18 cellular contexts compared by ENCODE assay signal in genomic region chr3:11053926-11054503, GRCh38.
"Had no signal": no experiment of that assay in that cellular context is flagged by ENCODE, and none has a peak within 500 bp of the region (broad histone marks: within the 10 kb centered on the region; RNA-seq: fewer than 3 reads in every experiment).

No MANE protein-coding gene starts in this region.

- H3K4me1 ChIP-seq: esophagus squamous epithelium, heart left ventricle, spleen had no signal

- H3K4me1 Mint-ChIP-seq: naive thymus-derived CD4-positive, alpha-beta T cell; stimulated activated naive CD8-positive, alpha-beta T cell treated with anti-CD3 and anti-CD28 coated beads, Interleukin-15, amount 100 ng/mL, for 72 hours had no signal

- H3K9me3 ChIP-seq: esophagus squamous epithelium, heart left ventricle, neutrophil, spleen had no signal

- DNase-seq: cortex of kidney; dorsolateral prefrontal cortex; effector CD8-positive, alpha-beta T cell; esophagus squamous epithelium; heart left ventricle; hippocampal formation; kidney glomerular epithelial cell; naive thymus-derived CD4-positive, alpha-beta T cell; posterior cingulate gyrus; spleen; stimulated activated CD4-positive, alpha-beta T cell treated with anti-CD3 and anti-CD28 coated beads, Interleukin-15, amount 100 ng/mL, for 24 hours; stimulated activated CD4-positive, alpha-beta T cell treated with anti-CD3 and anti-CD28 coated beads, Interleukin-1b, Interleukin-23, amount 100 ng/mL, for 48 hours; stimulated activated CD4-positive, alpha-beta T cell treated with anti-CD3 and anti-CD28 coated beads, Interleukin-4, amount 100 ng/mL, for 24 hours; stimulated activated naive CD8-positive, alpha-beta T cell treated with anti-CD3 and anti-CD28 coated beads, Interleukin-15, amount 100 ng/mL, for 72 hours had no signal

- H3K4me3 Mint-ChIP-seq: naive thymus-derived CD4-positive, alpha-beta T cell; stimulated activated memory B cell treated with anti-CD40 and anti-IgM and Interleukin-4, amounts not matched to agents 10 μg/mL and 1 μg/mL and 100 μg/mL, for 72 hours; stimulated activated naive CD8-positive, alpha-beta T cell treated with anti-CD3 and anti-CD28 coated beads, Interleukin-15, amount 100 ng/mL, for 72 hours had no signal

- H3K36me3 ChIP-seq: esophagus squamous epithelium, heart left ventricle, neutrophil, spleen had no signal

- H3K27ac ChIP-seq: dorsolateral prefrontal cortex, heart left ventricle, neutrophil, spleen had no signal

- ATAC-seq: heart left ventricle; naive thymus-derived CD4-positive, alpha-beta T cell; sciatic nerve; stimulated activated memory B cell treated with anti-CD40 and anti-IgM and Interleukin-4, amounts not matched to agents 10 μg/mL and 1 μg/mL and 100 μg/mL, for 72 hours; stimulated activated naive CD8-positive, alpha-beta T cell treated with anti-CD3 and anti-CD28 coated beads, Interleukin-15, amount 100 ng/mL, for 72 hours had no signal

- FAIRE-seq: frontal cortex had no signal

- H3K9me3 Mint-ChIP-seq: naive thymus-derived CD4-positive, alpha-beta T cell; stimulated activated memory B cell treated with anti-CD40 and anti-IgM and Interleukin-4, amounts not matched to agents 10 μg/mL and 1 μg/mL and 100 μg/mL, for 72 hours; stimulated activated naive CD8-positive, alpha-beta T cell treated with anti-CD3 and anti-CD28 coated beads, Interleukin-15, amount 100 ng/mL, for 72 hours had no signal

- H3K27ac Mint-ChIP-seq: naive thymus-derived CD4-positive, alpha-beta T cell; stimulated activated memory B cell treated with anti-CD40 and anti-IgM and Interleukin-4, amounts not matched to agents 10 μg/mL and 1 μg/mL and 100 μg/mL, for 72 hours; stimulated activated naive CD8-positive, alpha-beta T cell treated with anti-CD3 and anti-CD28 coated beads, Interleukin-15, amount 100 ng/mL, for 72 hours had no signal

- H3K36me3 Mint-ChIP-seq: naive thymus-derived CD4-positive, alpha-beta T cell; stimulated activated memory B cell treated with anti-CD40 and anti-IgM and Interleukin-4, amounts not matched to agents 10 μg/mL and 1 μg/mL and 100 μg/mL, for 72 hours had no signal

- H3K4me3 ChIP-seq: dorsolateral prefrontal cortex, esophagus squamous epithelium, heart left ventricle, spleen had no signal
